In genomic region chr14:20998674-20999366, GRCh38 we compare ENCODE assay signal across 8 cellular contexts. TPM values are rescaled to one million over a fixed set of nuclear protein-coding genes. Genes with fewer than 3 reads are reported as not detected.
A peak's percentile ranks its signal among the peaks of the same experiment; 100 is the strongest.
DNase-seq lines count a peak whose midpoint lies in the region; ATAC-seq and TF ChIP-seq lines count a peak whose summit lies in the region.

Gene SLC39A2 (plus strand): TSS chr14:20999293. CDS start chr14:20999447, 154 bp downstream.

- intact Hi-C loops in adrenal gland (cut with DNase I): no loop called here

- TF ChIP-seq POLR2A in adrenal gland (IDR thresholded peaks at IDR 0.05): no peak

- TF ChIP-seq CTCF in adrenal gland (IDR thresholded peaks at IDR 0.05): no peak

- no peak within 1 kb of the TSS for H3K9ac ChIP-seq in iPS-20b (ENCODE audit: low read depth, low read length)

- ATAC-seq in stimulated activated effector memory CD8-positive, alpha-beta T cell treated with anti-CD3 and anti-CD28 coated beads, Interleukin-12 subunit alpha, Interleukin-12 subunit beta, amount 100 ng/mL, for 72 hours: no peak
- ATAC-seq in GM21447 (IDR thresholded peaks at IDR 0.05; ENCODE audit: unreplicated experiment): no peak

- H3K27ac ChIP-seq in adrenal gland: no peak within 1 kb of the TSS
- H3K27ac ChIP-seq in iPS-20b (ENCODE audit: low read length): no peak within 1 kb of the TSS

- H3K36me3 ChIP-seq in adrenal gland (replicated peaks in 1 of 2) (peaks cover 0 to 36% of the 10 kb centered on the region in 2 donors), iPS-20b (ENCODE audit: insufficient read depth, low read depth, low read length) (peaks cover 36% of the 10 kb centered on the region)

- H3K36me3 Mint-ChIP-seq in stimulated activated effector memory CD8-positive, alpha-beta T cell treated with anti-CD3 and anti-CD28 coated beads, Interleukin-12 subunit alpha, Interleukin-12 subunit beta, amount 100 ng/mL, for 72 hours: peaks cover 41% of the 10 kb centered on the region

- no peaks in the 10 kb centered on the region for H3K9me3 ChIP-seq in adrenal gland (replicated peaks in 1 of 3)
- H3K9me3 ChIP-seq in iPS-20b (ENCODE audit: insufficient read depth, low read depth, low read length): no peaks in the 10 kb centered on the region

- H3K27me3 ChIP-seq in adrenal gland (no peaks in the 10 kb centered on the region), iPS-20b (ENCODE audit: insufficient read depth, low read length) (no peaks in the 10 kb centered on the region)

- H3K4me1 ChIP-seq in adrenal gland (replicated peaks in 1 of 2): no peaks in the 10 kb centered on the region
- peaks cover 5% of the 10 kb centered on the region; the same call in 1 of the 2 replicates for H3K4me1 ChIP-seq in iPS-20b (ENCODE audit: insufficient read depth, low read length)

- DNase-seq in HCEC 1CT (peak; percentile 7), adrenal gland (peak in 4 of 7 donors; percentile 44 to 60 (median 56)), HUDEP-2 (lab: John Stamatoyannopoulos, UW; ENCODE audit: unreplicated experiment in 76 of 76) (no peak), NCI-H774 (lab: John Stamatoyannopoulos, UW) (no peak), nucleus accumbens (lab: John Stamatoyannopoulos, UW) (no peak)
- no peak for DNase-seq in stimulated activated effector memory CD8-positive, alpha-beta T cell treated with anti-CD3 and anti-CD28 coated beads, Interleukin-12 subunit alpha, Interleukin-12 subunit beta, amount 100 ng/mL, for 72 hours (ENCODE audit: low spot score in 2 of 2)

- H3K9me3 Mint-ChIP-seq in stimulated activated effector memory CD8-positive, alpha-beta T cell treated with anti-CD3 and anti-CD28 coated beads, Interleukin-12 subunit alpha, Interleukin-12 subunit beta, amount 100 ng/mL, for 72 hours: no peaks in the 10 kb centered on the region

- no peak within 1 kb of the TSS for H3K4me3 ChIP-seq in adrenal gland
- peak within 1 kb of the TSS; percentile 41; the same call in 1 of the 2 replicates for H3K4me3 ChIP-seq in iPS-20b (ENCODE audit: low read length)

- H3K4me1 Mint-ChIP-seq in stimulated activated effector memory CD8-positive, alpha-beta T cell treated with anti-CD3 and anti-CD28 coated beads, Interleukin-12 subunit alpha, Interleukin-12 subunit beta, amount 100 ng/mL, for 72 hours: peaks cover 7% of the 10 kb centered on the region

- H3K4me3 Mint-ChIP-seq in stimulated activated effector memory CD8-positive, alpha-beta T cell treated with anti-CD3 and anti-CD28 coated beads, Interleukin-12 subunit alpha, Interleukin-12 subunit beta, amount 100 ng/mL, for 72 hours: no peak within 1 kb of the TSS

- H3K27ac Mint-ChIP-seq in stimulated activated effector memory CD8-positive, alpha-beta T cell treated with anti-CD3 and anti-CD28 coated beads, Interleukin-12 subunit alpha, Interleukin-12 subunit beta, amount 100 ng/mL, for 72 hours: peak within 1 kb of the TSS; percentile 55

- 44 to 57% (median 51%) methylated on average over 6 of the region's 6 CpGs for WGBS in adrenal gland, 4 donors

RNA-seq across cellular contexts. Expression of gene SLC39A2, which starts in this region (rescaled TPM):
- under 1 TPM in 1 of 8 donors, not detected in 7; 0.29 TPM for total RNA-seq in adrenal gland
- under 1 TPM in 1 of 3 donors, not detected in 2; 0.24 TPM for polyA plus RNA-seq in adrenal gland

Comparison
In these comparisons a context has a peak if more than half of its experiments do, and no peak if none do; other contexts are left out.
1. Peak in DNase-seq in adrenal gland; RNA of the gene not detected or under 1 TPM.